8 cellular contexts compared by ENCODE assay signal in genomic region chr5:181245427-181246275, GRCh38. TPM values are rescaled to one million over a fixed set of nuclear protein-coding genes. Genes with fewer than 3 reads are reported as not detected.
DNase-seq lines count a peak whose midpoint lies in the region; ATAC-seq and TF ChIP-seq lines count a peak whose summit lies in the region.

No MANE protein-coding gene starts in this region.

- H3K27me3 ChIP-seq in SJCRH30 (no peaks in the 10 kb centered on the region), skeletal muscle satellite cell (ENCODE audit: control insufficient read depth, insufficient read depth, low read length) (no peaks in the 10 kb centered on the region)

- peaks cover 30% of the 10 kb centered on the region for H3K36me3 ChIP-seq in SJCRH30
- H3K36me3 ChIP-seq in skeletal muscle satellite cell (ENCODE audit: insufficient read depth, low read length) = peaks cover 45% of the 10 kb centered on the region

- H3K4me2 ChIP-seq in skeletal muscle satellite cell (ENCODE audit: low read length) = peak overlapping the region; percentile 83

- H3K9me3 ChIP-seq in SJCRH30 (replicated peaks) (no peaks in the 10 kb centered on the region), skeletal muscle satellite cell (replicated peaks; ENCODE audit: low read length) (no peaks in the 10 kb centered on the region)

- peak overlapping the region; percentile 94 for H3K9ac ChIP-seq in skeletal muscle satellite cell (ENCODE audit: low read depth, low read length)

- no peak for DNase-seq in AG09309 (ENCODE audit: low read depth)
- DNase-seq in SJCRH30 = no peak
- DNase-seq in fibroblast of villous mesenchyme (ENCODE audit: low read depth) = no peak
- no peak for DNase-seq in COLO829 (ENCODE audit: low spot score)
- no peak for DNase-seq in 8988T

- no peak for TF ChIP-seq CTCF in AG09309 (IDR thresholded peaks at IDR 0.05; ENCODE audit: control insufficient read depth, insufficient read depth, low read depth, low read length, missing control alignments)
- TF ChIP-seq CTCF in fibroblast of villous mesenchyme (IDR thresholded peaks at IDR 0.05; ENCODE audit: insufficient read depth, low read depth, low read length) = no peak

- ATAC-seq in GM21528 (IDR thresholded peaks at IDR 0.05; ENCODE audit: low FRiP score, unreplicated experiment) (peak; percentile 5), GM18870 (IDR thresholded peaks at IDR 0.05; ENCODE audit: unreplicated experiment) (no peak)

- H3K4me1 ChIP-seq in SJCRH30 = peaks cover 5% of the 10 kb centered on the region; the same call in 1 of the 2 replicates
- peaks cover 50% of the 10 kb centered on the region for H3K4me1 ChIP-seq in skeletal muscle satellite cell (ENCODE audit: control insufficient read depth, insufficient read depth, low read length)

- H3K27ac ChIP-seq in SJCRH30 = peak overlapping the region; percentile 84

- H3K4me3 ChIP-seq in AG09309 (ENCODE audit: control insufficient read depth, low read depth, low read length) (peak overlapping the region; percentile 95), SJCRH30 (peak overlapping the region; percentile 91), fibroblast of villous mesenchyme (ENCODE audit: low read depth, low read length) (peak overlapping the region; percentile 84), skeletal muscle satellite cell (ENCODE audit: low read length) (peak overlapping the region; percentile 83)

RNA-seq across cellular contexts. Expression of gene RACK1, which starts 1.9 kb away (rescaled TPM):
- total RNA-seq in SJCRH30 (2014; rRNA removed; shearing (Covaris generic)) = 5,838 and 6,264 TPM in 2 replicates
- 3,386 and 3,800 TPM in 2 replicates for total RNA-seq in fibroblast of villous mesenchyme
- 4,235 and 6,485 TPM in 2 replicates for total RNA-seq in skeletal muscle satellite cell (2012; rRNA removed)

RNA-seq across cellular contexts. Expression of gene TRIM52, which starts 15.3 kb away (rescaled TPM):
- 5.3 and 7.9 TPM in 2 replicates for total RNA-seq in SJCRH30 (2014; rRNA removed; shearing (Covaris generic))
- total RNA-seq in fibroblast of villous mesenchyme = 5.2 and 7.8 TPM in 2 replicates
- 5.2 and 10.1 TPM in 2 replicates for total RNA-seq in skeletal muscle satellite cell (2012; rRNA removed)

RNA-seq across cellular contexts. Expression of gene TRIM41, which starts 22.6 kb away (rescaled TPM):
- 15.2 and 17.8 TPM in 2 replicates for total RNA-seq in SJCRH30 (2014; rRNA removed; shearing (Covaris generic))
- 9.9 and 12.2 TPM in 2 replicates for total RNA-seq in fibroblast of villous mesenchyme
- total RNA-seq in skeletal muscle satellite cell (2012; rRNA removed) = 11.4 and 12.5 TPM in 2 replicates

RNA-seq across cellular contexts. Expression of gene TRIM7, which starts 40.7 kb away (rescaled TPM):
- total RNA-seq in SJCRH30 (2014; rRNA removed; shearing (Covaris generic)) = 6.9 and 9.0 TPM in 2 replicates
- 2.2 and 2.3 TPM in 2 replicates for total RNA-seq in fibroblast of villous mesenchyme
- total RNA-seq in skeletal muscle satellite cell (2012; rRNA removed) = 4.6 and 6.8 TPM in 2 replicates
